Comparison of ENCODE assay signal across 13 cellular contexts in genomic region chr17:50690887-50691549, GRCh38. TPM values are rescaled to one million over a fixed set of nuclear protein-coding genes. Genes with fewer than 3 reads are reported as not detected.
DNase-seq lines count a peak whose midpoint lies in the region; ATAC-seq and TF ChIP-seq lines count a peak whose summit lies in the region.
"Had no signal": no experiment of that assay in that cellular context is flagged by ENCODE, and none has a peak within 500 bp of the region (broad histone marks: within the 10 kb centered on the region; RNA-seq: fewer than 3 reads in every experiment).

No MANE protein-coding gene starts in this region.

- peaks cover 31% of the 10 kb centered on the region for H3K9me1 ChIP-seq in IMR-90 (ENCODE audit: insufficient read depth, low read length)

- no peak for TF ChIP-seq RAD21 in IMR-90 (IDR thresholded peaks at IDR 0.05; ENCODE audit: low read length)

- H3K4me3 ChIP-seq in IMR-90 (ENCODE audit: insufficient read depth, low read depth, low read length) (no peak overlapping the region), body of pancreas (no peak overlapping the region), right lobe of liver (no peak overlapping the region)
- H3K4me3 ChIP-seq: right atrium auricular region, SK-N-MC, upper lobe of left lung had no signal

- H3K56ac ChIP-seq in IMR-90 (ENCODE audit: extremely low read depth, insufficient read depth, low read length) = no peak overlapping the region

- H2AK9ac ChIP-seq in IMR-90 (replicated peaks; ENCODE audit: low read depth, low read length, poor library complexity) = no peak overlapping the region

- WGBS in IMR-90 (ENCODE audit: extremely low coverage in 2 of 2, insufficient read length in 1 of 2), 2 experiments = 95% methylated on average over 4 of the region's 9 CpGs; no CpG with 5 or more reads in 1 of the 2 experiments
- 26 to 34% methylated on average over 8 to 9 of the region's 9 CpGs for WGBS in body of pancreas, 2 donors
- 27% methylated on average over 8 of the region's 9 CpGs for WGBS in right lobe of liver (ENCODE audit: insufficient coverage, low coverage, low lambda C conversion rate, missing lambda C conversion rate)

- peak overlapping the region; percentile 3; the same call in 1 of the 2 replicates for H3K14ac ChIP-seq in IMR-90 (replicated peaks; ENCODE audit: low read depth, low read length)

- CTCF ChIA-PET in IMR-90 (lab: Yijun Ruan, JAX) = interaction anchor here (2.4 kb wide), 1 partner anchor 140 kb away, joined by 9 read pairs; no protein-coding TSS in a partner anchor

- peaks cover 0 to 24% of the 10 kb centered on the region in 2 experiments; a peak in 2 of 4 replicates for H3K79me1 ChIP-seq in IMR-90 (ENCODE audit: low read depth in 1 of 2, low read length in 2 of 2)

- H2BK120ac ChIP-seq in IMR-90 (ENCODE audit: low read depth, low read length) = peak overlapping the region; percentile 12; the same call in 1 of the 2 replicates

- H3K23ac ChIP-seq in IMR-90 (ENCODE audit: low read depth, low read length) = peak overlapping the region; percentile 35; the same call in 1 of the 2 replicates

- H3K4me1 ChIP-seq in IMR-90 (ENCODE audit: control insufficient read depth, insufficient read depth, low read length) (peaks cover 56% of the 10 kb centered on the region), body of pancreas (peaks cover 97% of the 10 kb centered on the region), right lobe of liver (peaks cover 2 to 83% (median 47%) of the 10 kb centered on the region in 4 donors)

- peak overlapping the region; percentile 39; the same call in 1 of the 2 replicates for H3K4ac ChIP-seq in IMR-90 (ENCODE audit: low read depth, low read length)

- no peak overlapping the region for H4K8ac ChIP-seq in IMR-90 (ENCODE audit: low read depth in 2 of 2, low read length in 2 of 2)

- H3K27ac ChIP-seq in IMR-90 (ENCODE audit: insufficient read depth, low read length) (no peak overlapping the region), body of pancreas (peak overlapping the region; percentile 90 to 94 (median 94)), right lobe of liver (peak overlapping the region; percentile 4 to 43 (median 35)), substantia nigra (ENCODE audit: low read depth, low read length, poor library complexity, severe bottlenecking) (peak overlapping the region; percentile 60)
- H3K27ac ChIP-seq: brain microvascular endothelial cell, right atrium auricular region, SK-N-MC, upper lobe of left lung had no signal

- ATAC-seq in IMR-90 (ENCODE audit: low read depth) (no peak), body of pancreas (no peak), right lobe of liver (peak in 1 of 4 donors; percentile 1), GM21447 (IDR thresholded peaks at IDR 0.05; ENCODE audit: unreplicated experiment) (no peak)

- in situ Hi-C loops in IMR-90 (cut with MboI; ENCODE audit: low sequenced_read_pairs) = loop anchor here (5.0 to 10.0 kb wide), 2 partner anchors 144 to 206 kb away; partner anchors contain the start of gene SPATA20

- no peak overlapping the region for H2BK15ac ChIP-seq in IMR-90 (ENCODE audit: low read depth, low read length)

- POLR2A ChIA-PET in IMR-90 (lab: Charles Lee; ENCODE audit: unreplicated experiment) = no interaction called here

- no peak for TF ChIP-seq CTCF in IMR-90 (conservative IDR thresholded peaks at IDR 0.05; ENCODE audit: low read depth, low read length)
- TF ChIP-seq CTCF in body of pancreas (IDR thresholded peaks at IDR 0.05) = no peak
- no peak for TF ChIP-seq CTCF in right lobe of liver (IDR thresholded peaks at IDR 0.05)

- H3K27me3 ChIP-seq in IMR-90 (ENCODE audit: control insufficient read depth, insufficient read depth, low read length) (no peaks in the 10 kb centered on the region), body of pancreas (no peaks in the 10 kb centered on the region), right lobe of liver (no peaks in the 10 kb centered on the region)
- H3K27me3 ChIP-seq: brain microvascular endothelial cell, right atrium auricular region, upper lobe of left lung had no signal

- intact Hi-C loops in IMR-90 (cut with micrococcal nuclease) = no loop called here
- intact Hi-C loops in body of pancreas (cut with DNase I) = loop anchor here (10.0 kb wide), 1 partner anchor 206 kb away; no protein-coding TSS in a partner anchor
- intact Hi-C loops in right lobe of liver (cut with DNase I) = loop anchor here in 1 of 2 donors (5.0 kb wide), 1 partner anchor 139 kb away; no protein-coding TSS in a partner anchor

- H3K9me3 ChIP-seq in IMR-90 (ENCODE audit: control insufficient read depth, insufficient read depth, low read length) (no peaks in the 10 kb centered on the region), body of pancreas (no peaks in the 10 kb centered on the region), right lobe of liver (no peaks in the 10 kb centered on the region)
- H3K9me3 ChIP-seq: right atrium auricular region, upper lobe of left lung had no signal

- H2BK20ac ChIP-seq in IMR-90 (ENCODE audit: low read depth, low read length) = no peak overlapping the region

- H4K20me1 ChIP-seq in IMR-90 (ENCODE audit: insufficient read depth, low read length) = peaks cover 4% of the 10 kb centered on the region; the same call in 1 of the 2 replicates

- dilution Hi-C loops in IMR-90 (cut with HindIII; ENCODE audit: low sequenced_read_pairs, unreplicated experiment) = no loop called here

- no peak for DNase-seq in IMR-90
- peak in 1 of 4 donors; percentile 32 for DNase-seq in body of pancreas
- no peak for DNase-seq in right lobe of liver
- DNase-seq in substantia nigra (lab: John Stamatoyannopoulos, UW) = no peak
- DNase-seq in activated gamma-delta T cell treated with Interleukin-2 at 50 U/mL for 16 hours = no peak
- DNase-seq in AML-193 (lab: John Stamatoyannopoulos, UW) = no peak
- DNase-seq: activated gamma-delta T cell, brain microvascular endothelial cell had no signal

- peaks cover 8% of the 10 kb centered on the region for H3K36me3 ChIP-seq in IMR-90 (ENCODE audit: control insufficient read depth, insufficient read depth, low read length)
- peaks cover 0 to 5% of the 10 kb centered on the region in 2 donors for H3K36me3 ChIP-seq in body of pancreas (replicated peaks in 1 of 2; ENCODE audit: insufficient read depth in 1 of 2, low read depth in 2 of 2)
- peaks cover 0 to 14% (median 4%) of the 10 kb centered on the region in 4 donors for H3K36me3 ChIP-seq in right lobe of liver

- H2AK5ac ChIP-seq in IMR-90 (ENCODE audit: low read depth, low read length) = no peak overlapping the region

- no peak overlapping the region for H3K9ac ChIP-seq in IMR-90 (ENCODE audit: low read depth, low read length)

- H3K18ac ChIP-seq in IMR-90 (ENCODE audit: low read depth, low read length) = no peak overlapping the region; the same call in 1 of the 2 replicates

- TF ChIP-seq POLR2A in IMR-90 (IDR thresholded peaks at IDR 0.05; ENCODE audit: low read depth, low read length) (no peak), body of pancreas (IDR thresholded peaks at IDR 0.05) (no peak), right lobe of liver (IDR thresholded peaks at IDR 0.05) (no peak)

- no peak overlapping the region for H3K4me2 ChIP-seq in IMR-90 (ENCODE audit: low read depth, low read length)

- H2BK5ac ChIP-seq in IMR-90 (ENCODE audit: low read depth, low read length, poor library complexity, severe bottlenecking) = no peak overlapping the region

- H4K5ac ChIP-seq in IMR-90 (ENCODE audit: low read depth, low read length) = no peak overlapping the region

- H2AFZ ChIP-seq in IMR-90 (replicated peaks; ENCODE audit: low read length, poor library complexity) = no peak overlapping the region

- no TSS peak for BruUV-seq in IMR-90 (replicated peaks; lab: Mats Ljungman, UMichigan)

- H4K91ac ChIP-seq in IMR-90 (ENCODE audit: insufficient read depth, low read depth, low read length) = no peak overlapping the region

TF ChIP-seq in IMR-90, 13 proteins besides CTCF, POLR2A, EP300 and RAD21 (continues in another document):
- no peak for TF ChIP-seq CEBPB (IDR thresholded peaks at IDR 0.05; ENCODE audit: low read depth, low read length)
- TF ChIP-seq SMC3 (IDR thresholded peaks at IDR 0.05; ENCODE audit: low read depth, low read length) = no peak
- TF ChIP-seq ELK1 (IDR thresholded peaks at IDR 0.05; ENCODE audit: borderline replicate concordance, low read depth, low read length) = no peak
- TF ChIP-seq USF2 (IDR thresholded peaks at IDR 0.05; ENCODE audit: low read depth, low read length) = no peak
- TF ChIP-seq CHD1 (IDR thresholded peaks at IDR 0.05; ENCODE audit: low read depth, low read length) = no peak

RNA-seq across cellular contexts. Expression of gene ANKRD40, which starts 16.7 kb away (rescaled TPM):
- total RNA-seq in IMR-90 (2012; rRNA removed) (35.8 and 38.9 TPM in 2 replicates), body of pancreas (10 to 100 TPM; 21.3 to 27.0 TPM), right lobe of liver (10 to 100 TPM; 13.9 to 17.4 (median 15.1) TPM)
- polyA plus RNA-seq in IMR-90 (2012; rRNA removed) = 23.4 and 23.5 TPM in 2 replicates
- polyA plus RNA-seq in IMR-90 (2012; cell fraction: cytosol; rRNA removed) = 6.0 and 8.0 TPM in 2 replicates
- polyA plus RNA-seq in IMR-90 (2012; cell fraction: nucleus; rRNA removed; ENCODE audit: low replicate concordance) = 6.2 and 29.6 TPM in 2 replicates

RNA-seq across cellular contexts. Expression of gene LUC7L3, which starts 28.4 kb away (rescaled TPM):
- total RNA-seq in IMR-90 (2012; rRNA removed) (17.7 and 20.0 TPM in 2 replicates), body of pancreas (10 to 100 TPM; 71.2 to 85.6 TPM), right lobe of liver (10 to 100 TPM; 15.4 to 50.5 (median 31.0) TPM)
- polyA plus RNA-seq in IMR-90 (2012; rRNA removed) = 44.7 and 47.5 TPM in 2 replicates
- 27.5 and 27.7 TPM in 2 replicates for polyA plus RNA-seq in IMR-90 (2012; cell fraction: cytosol; rRNA removed)
- 183 and 387 TPM in 2 replicates for polyA plus RNA-seq in IMR-90 (2012; cell fraction: nucleus; rRNA removed; ENCODE audit: low replicate concordance)

RNA-seq across cellular contexts. Expression of gene ABCC3, which starts 56.3 kb away (rescaled TPM):
- total RNA-seq in IMR-90 (2012; rRNA removed) = 2.2 and 3.2 TPM in 2 replicates
- 6.0 and 6.6 TPM in 2 replicates for polyA plus RNA-seq in IMR-90 (2012; rRNA removed)
- 1.7 and 5.8 TPM in 2 replicates for polyA plus RNA-seq in IMR-90 (2012; cell fraction: cytosol; rRNA removed)
- polyA plus RNA-seq in IMR-90 (2012; cell fraction: nucleus; rRNA removed; ENCODE audit: low replicate concordance) = 61.3 and 69.4 TPM in 2 replicates
- 100 to 1,000 TPM; 130 to 163 TPM for total RNA-seq in body of pancreas
- total RNA-seq in right lobe of liver = 100 to 1,000 TPM; 146 to 286 (median 178) TPM
- total RNA-seq: frontal cortex had no signal

Comparison
In these comparisons a context has a peak if more than half of its experiments do, and no peak if none do; other contexts are left out.
1. RNA of gene ABCC3, which starts 56.3 kb away (total RNA-seq): 146 to 286 TPM in right lobe of liver and 130 to 163 TPM in body of pancreas; 2.2 to 3.2 TPM in IMR-90; every median in the first group is over 10 times any median in the second.